Comparison of ENCODE assay signal across 1 cellular context in the genomic region with DNA sequence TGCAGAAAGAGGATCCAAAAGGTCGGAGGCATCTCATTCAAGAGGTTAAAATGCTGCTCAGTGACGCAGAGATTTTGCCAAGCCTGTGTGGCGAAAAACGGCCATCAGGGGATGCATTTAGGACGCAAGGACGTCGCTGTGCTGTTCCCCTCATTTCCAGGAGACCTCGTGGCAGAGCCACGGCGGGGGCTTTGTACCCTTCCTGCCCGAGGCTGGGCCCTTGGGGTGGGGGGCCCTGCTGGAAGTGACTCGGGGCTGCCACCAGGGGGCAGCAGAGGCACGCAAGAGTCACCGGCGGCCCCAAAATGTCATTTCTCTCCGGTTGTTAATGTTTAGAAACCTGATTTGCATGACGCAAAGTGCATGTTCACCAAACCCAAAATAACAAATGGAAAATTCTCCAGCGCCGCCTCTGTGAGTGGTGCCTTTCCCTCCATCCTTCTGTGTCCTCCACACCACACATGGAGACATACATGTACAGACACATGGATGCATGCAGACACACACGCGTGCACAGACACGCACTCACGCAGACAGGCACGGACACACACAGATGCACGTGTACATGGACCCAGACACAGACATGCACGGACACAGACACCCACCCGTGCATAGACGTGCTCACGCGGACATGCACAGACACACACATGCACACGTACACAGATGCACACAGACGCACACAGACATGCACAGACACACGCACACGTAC.
TF ChIP-seq lines count a peak whose summit lies in the region.

No MANE protein-coding gene starts in this region.

TF ChIP-seq in HepG2, 621 proteins besides CTCF, POLR2A, EP300 and RAD21 (continued from another document):
- TF ChIP-seq, protein P1, sequence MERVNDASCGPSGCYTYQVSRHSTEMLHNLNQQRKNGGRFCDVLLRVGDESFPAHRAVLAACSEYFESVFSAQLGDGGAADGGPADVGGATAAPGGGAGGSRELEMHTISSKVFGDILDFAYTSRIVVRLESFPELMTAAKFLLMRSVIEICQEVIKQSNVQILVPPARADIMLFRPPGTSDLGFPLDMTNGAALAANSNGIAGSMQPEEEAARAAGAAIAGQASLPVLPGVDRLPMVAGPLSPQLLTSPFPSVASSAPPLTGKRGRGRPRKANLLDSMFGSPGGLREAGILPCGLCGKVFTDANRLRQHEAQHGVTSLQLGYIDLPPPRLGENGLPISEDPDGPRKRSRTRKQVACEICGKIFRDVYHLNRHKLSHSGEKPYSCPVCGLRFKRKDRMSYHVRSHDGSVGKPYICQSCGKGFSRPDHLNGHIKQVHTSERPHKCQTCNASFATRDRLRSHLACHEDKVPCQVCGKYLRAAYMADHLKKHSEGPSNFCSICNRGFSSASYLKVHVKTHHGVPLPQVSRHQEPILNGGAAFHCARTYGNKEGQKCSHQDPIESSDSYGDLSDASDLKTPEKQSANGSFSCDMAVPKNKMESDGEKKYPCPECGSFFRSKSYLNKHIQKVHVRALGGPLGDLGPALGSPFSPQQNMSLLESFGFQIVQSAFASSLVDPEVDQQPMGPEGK (CRISPR knock-in tag; IDR thresholded peaks at IDR 0.05), result peak; percentile 71; the same call in 1 of the 2 replicates
- TF ChIP-seq THAP9 (CRISPR knock-in tag; IDR thresholded peaks at IDR 0.05; ENCODE audit: borderline replicate concordance) (no peak), XRCC5 (optimal IDR thresholded peaks at IDR 0.05; ENCODE audit: low read length) (peak; percentile 44), NBN (conservative IDR thresholded peaks at IDR 0.05) (no peak), STAG1 (CRISPR knock-in tag; IDR thresholded peaks at IDR 0.05) (peak; percentile 79), ZNF768 (CRISPR knock-in tag; IDR thresholded peaks at IDR 0.05) (0 out of 2 replicates have a peak, but pooled peaks have one; percentile 15)
